Comparison of ENCODE assay signal across 8 cellular contexts in the genomic region with DNA sequence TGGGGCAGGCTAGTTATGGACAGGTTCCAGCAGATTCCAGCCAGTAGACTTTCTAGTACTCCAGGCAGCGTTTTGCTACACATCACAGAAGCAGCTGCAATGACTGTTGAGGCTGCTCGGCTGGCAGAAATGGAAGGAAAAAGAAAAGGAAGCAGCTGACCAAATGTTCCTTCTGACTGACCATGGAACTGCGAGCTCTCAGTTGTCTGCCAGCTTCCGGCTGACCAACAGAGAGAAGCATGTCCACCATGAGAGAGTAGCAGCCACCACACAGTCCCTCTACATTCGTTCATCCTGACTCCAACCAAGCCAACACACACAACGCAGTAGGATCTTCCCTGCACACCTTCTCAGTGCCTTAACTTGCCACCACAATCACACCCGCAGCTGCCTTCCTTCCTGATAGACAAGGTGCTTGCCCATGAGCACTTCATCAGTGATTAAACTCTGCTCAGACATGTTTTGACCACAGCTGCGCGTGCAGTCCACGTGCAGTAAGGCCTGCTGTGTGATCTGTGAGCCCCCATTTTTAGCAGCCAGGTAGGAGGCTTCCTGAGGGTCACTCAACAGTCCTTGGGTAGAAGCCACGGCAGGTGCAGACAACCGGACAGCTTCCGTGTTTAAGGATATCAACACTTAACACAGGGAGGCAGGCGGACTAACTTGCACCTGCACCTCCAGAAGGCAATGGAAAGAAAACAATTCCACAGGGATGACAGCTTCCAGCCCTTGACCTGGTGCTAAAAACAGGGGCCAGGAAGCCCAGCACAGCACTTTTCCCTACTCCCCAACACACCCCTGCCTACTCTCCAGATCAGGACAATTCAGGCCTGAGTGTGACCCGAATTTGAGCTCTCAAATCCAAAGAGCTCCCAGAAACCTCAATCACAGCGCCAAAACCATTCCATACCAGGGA. TPM values are rescaled to one million over a fixed set of nuclear protein-coding genes. Genes with fewer than 3 reads are reported as not detected.
DNase-seq lines count a peak whose midpoint lies in the region; ATAC-seq and TF ChIP-seq lines count a peak whose summit lies in the region.

No MANE protein-coding gene starts in this region.

- no peaks in the 10 kb centered on the region for H3K27me3 Mint-ChIP-seq in activated naive CD4-positive, alpha-beta T cell treated with anti-CD3 and anti-CD28 coated beads, Interleukin-2, amount 10 ng/mL, durations not matched to agents 7 days and 5 days

- H3K27me3 ChIP-seq in ovary, result no peaks in the 10 kb centered on the region

- peaks cover 2% of the 10 kb centered on the region for H3K4me1 ChIP-seq in ovary (ENCODE audit: insufficient read depth)

- TF ChIP-seq EP300 in ovary (IDR thresholded peaks at IDR 0.05), result no peak

- H3K36me3 Mint-ChIP-seq in activated naive CD4-positive, alpha-beta T cell treated with anti-CD3 and anti-CD28 coated beads, Interleukin-2, amount 10 ng/mL, durations not matched to agents 7 days and 5 days, result peaks cover 5% of the 10 kb centered on the region

- H3K4me1 Mint-ChIP-seq in activated naive CD4-positive, alpha-beta T cell treated with anti-CD3 and anti-CD28 coated beads, Interleukin-2, amount 10 ng/mL, durations not matched to agents 7 days and 5 days, result peaks cover 34% of the 10 kb centered on the region

- peak; percentile 61 for DNase-seq in Ammon's horn (ENCODE audit: low spot score)
- DNase-seq in NCI-H526 (lab: John Stamatoyannopoulos, UW), result peak; percentile 40 to 44
- DNase-seq in activated naive CD4-positive, alpha-beta T cell treated with anti-CD3 and anti-CD28 coated beads, Interleukin-2, amount 10 ng/mL, durations not matched to agents 7 days and 5 days, result peak; percentile 42
- DNase-seq in Right ventricle myocardium inferior (ENCODE audit: missing footprints), result no peak
- peak in 3 of 5 donors; percentile 18 to 45 (median 19) for DNase-seq in ovary

- ATAC-seq in GM19043 (IDR thresholded peaks at IDR 0.05; ENCODE audit: low read depth, unreplicated experiment) (peak; percentile 30), Right ventricle myocardium inferior (peak; percentile 15), HG03097 (IDR thresholded peaks at IDR 0.05; ENCODE audit: low FRiP score, unreplicated experiment) (no peak), HG03439 (IDR thresholded peaks at IDR 0.05; ENCODE audit: unreplicated experiment) (no peak)

- H3K9me3 ChIP-seq in ovary, result no peaks in the 10 kb centered on the region

- no peaks in the 10 kb centered on the region for H3K9me3 Mint-ChIP-seq in activated naive CD4-positive, alpha-beta T cell treated with anti-CD3 and anti-CD28 coated beads, Interleukin-2, amount 10 ng/mL, durations not matched to agents 7 days and 5 days

- CTCF ChIA-PET in activated naive CD4-positive, alpha-beta T cell treated with anti-CD3 and anti-CD28 coated beads, Interleukin-2, amount 10 ng/mL, durations not matched to agents 7 days and 5 days (lab: Charles Lee), result interaction anchor here (0.6 to 1.6 kb wide), 5 partner anchors 10 to 410 kb away, joined by 3 to 4 read pairs (median 3); no protein-coding TSS in a partner anchor

- no peaks in the 10 kb centered on the region for H3K36me3 ChIP-seq in ovary

- peak overlapping the region; percentile 80 for H3K4me3 Mint-ChIP-seq in activated naive CD4-positive, alpha-beta T cell treated with anti-CD3 and anti-CD28 coated beads, Interleukin-2, amount 10 ng/mL, durations not matched to agents 7 days and 5 days

- H3K4me3 ChIP-seq in ovary, result peak overlapping the region; percentile 56

- peak overlapping the region; percentile 74 for H3K27ac Mint-ChIP-seq in activated naive CD4-positive, alpha-beta T cell treated with anti-CD3 and anti-CD28 coated beads, Interleukin-2, amount 10 ng/mL, durations not matched to agents 7 days and 5 days

- TF ChIP-seq CTCF in ovary (IDR thresholded peaks at IDR 0.05), result no peak

- WGBS in ovary, 3 donors, result 17 to 25% (median 22%) methylated on average over 16 of the region's 16 CpGs

- intact Hi-C loops in Right ventricle myocardium inferior (cut with DNase I) (no loop called here), ovary (cut with DNase I) (no loop called here)

- peak overlapping the region in 1 of 2 donors; percentile 46 for H3K27ac ChIP-seq in ovary

- no peak for TF ChIP-seq POLR2A in ovary (IDR thresholded peaks at IDR 0.05)

RNA-seq across cellular contexts. Expression of gene TGFBRAP1, which starts 1.0 kb away (rescaled TPM):
- total RNA-seq in Right ventricle myocardium inferior, result 10.3 TPM
- 10 to 100 TPM; 13.4 to 19.1 (median 17.3) TPM for total RNA-seq in ovary
- polyA plus RNA-seq in ovary, result 10 to 100 TPM in 1 of 2 donors, 1 to 10 TPM in 1; 7.2 to 10.4 TPM

RNA-seq across cellular contexts. Expression of gene C2orf49, which starts 8.8 kb away (rescaled TPM):
- 16.7 TPM for total RNA-seq in Right ventricle myocardium inferior
- total RNA-seq in ovary, result 10 to 100 TPM; 12.9 to 32.5 (median 20.3) TPM
- 10 to 100 TPM; 12.6 to 27.2 TPM for polyA plus RNA-seq in ovary

Comparison
In these comparisons a context has a peak if more than half of its experiments do, and no peak if none do; other contexts are left out.
1. ATAC-seq: peak in GM19043 (single experiment) and Right ventricle myocardium inferior (single experiment); none in HG03097 (single experiment) and HG03439 (single experiment).